In genomic region chrX:13258052-13258444, GRCh38 we compare ENCODE assay signal across 19 cellular contexts.
A peak's percentile ranks its signal among the peaks of the same experiment; 100 is the strongest.
DNase-seq lines count a peak whose midpoint lies in the region; ATAC-seq, FAIRE-seq and TF ChIP-seq lines count a peak whose summit lies in the region.
"Had no signal": no experiment of that assay in that cellular context is flagged by ENCODE, and none has a peak within 500 bp of the region (broad histone marks: within the 10 kb centered on the region; RNA-seq: fewer than 3 reads in every experiment).

No MANE protein-coding gene starts in this region.

- POLR2A ChIA-PET in A549 (lab: Yijun Ruan, JAX): no interaction called here

- H3F3A ChIP-seq in GM23248 (ENCODE audit: insufficient read depth): no peaks in the 10 kb centered on the region

- H3K9ac ChIP-seq in GM23248: no peak overlapping the region

- no peaks in the 10 kb centered on the region for H3K79me2 ChIP-seq in GM23248 (ENCODE audit: insufficient read depth)

- no peak for TF ChIP-seq RAD21 in A549 (conservative IDR thresholded peaks at IDR 0.05 in 1 of 2, IDR thresholded peaks at IDR 0.05 in 1 of 2)

- no peak for TF ChIP-seq EP300 in A549 (IDR thresholded peaks at IDR 0.05)

- FAIRE-seq in A549 (lab: Jason Lieb, UNC): peak; percentile 82
- FAIRE-seq: keratinocyte had no signal

- TF ChIP-seq CTCF in A549 (IDR thresholded peaks at IDR 0.05) (no peak), GM12875 (IDR thresholded peaks at IDR 0.05; ENCODE audit: borderline replicate concordance, insufficient read depth, low read depth, low read length) (peak; percentile 15; the same call in 1 of the 2 replicates)

- ATAC-seq in A549 (no peak), GM21717 (IDR thresholded peaks at IDR 0.05; ENCODE audit: unreplicated experiment) (peak; percentile 26)
- ATAC-seq: activated naive CD4-positive, alpha-beta T cell treated with anti-CD3 and anti-CD28 coated beads, Interleukin-2, amount 50 U/mL, for 72 hours; right cardiac atrium had no signal

- H3K4me3 ChIP-seq in A549: no peak overlapping the region
- peak overlapping the region; percentile 26 for H3K4me3 ChIP-seq in GM12875 (ENCODE audit: low read depth, low read length)
- H3K4me3 ChIP-seq in GM23248: no peak overlapping the region
- H3K4me3 ChIP-seq: ascending aorta, ovary, testis had no signal

- no peaks in the 10 kb centered on the region for H3K36me3 ChIP-seq in GM23248 (ENCODE audit: low read depth)
- H3K36me3 ChIP-seq: ascending aorta, ovary had no signal

- H4K20me1 ChIP-seq in GM23248 (ENCODE audit: insufficient read depth): no peaks in the 10 kb centered on the region

- H3K4me2 ChIP-seq in A549 (no peak overlapping the region), GM23248 (ENCODE audit: unreplicated experiment) (no peak overlapping the region)

- H3K9me3 ChIP-seq in A549 (no peaks in the 10 kb centered on the region; the same call in 2 of the 3 replicates), GM23248 (ENCODE audit: low read depth) (no peaks in the 10 kb centered on the region)
- H3K9me3 ChIP-seq: ascending aorta, ovary, testis had no signal

- H3K27ac ChIP-seq in A549 (peak overlapping the region in 1 of 2 experiments; percentile 28; a peak in 1 of 6 replicates), GM23248 (no peak overlapping the region)
- H3K27ac ChIP-seq: ascending aorta, ovary, testis had no signal

- no peaks in the 10 kb centered on the region for H3K9me2 ChIP-seq in GM23248 (ENCODE audit: insufficient read depth)

- CTCF ChIA-PET in A549 (lab: Yijun Ruan, JAX): no interaction called here

- in situ Hi-C loops in GM23248 (cut with MboI): no loop called here

- DNase-seq in A549 (ENCODE audit: low read depth in 1 of 2, low spot score in 1 of 2) (no peak), M059J (ENCODE audit: low read depth) (peak; percentile 26), NOMO-1 (lab: John Stamatoyannopoulos, UW; ENCODE audit: unreplicated experiment in 2 of 2) (no peak), GM23248 (no peak)
- no peak for DNase-seq in stimulated activated CD4-positive, alpha-beta T cell treated with anti-CD3 and anti-CD28 coated beads, Interleukin-2, amount 100 ng/mL, for 24 hours
- no peak for DNase-seq in stimulated activated CD4-positive, alpha-beta T cell treated with anti-CD3 and anti-CD28 coated beads, Interleukin-4, amount 100 ng/mL, for 24 hours
- DNase-seq: activated CD4-positive, alpha-beta T cell treated with anti-CD3 and anti-CD28 coated beads for 4 hours; C1 segment of cervical spinal cord; Calu3; effector CD4-positive, alpha-beta T cell; NCI-H524 treated with DMSO at 0.1 percent for 48 hours; ovary; right cardiac atrium; testis had no signal

- H3K4me1 ChIP-seq in A549 (peaks cover 6% of the 10 kb centered on the region; the same call in 2 of the 3 replicates), GM23248 (ENCODE audit: insufficient read depth) (no peaks in the 10 kb centered on the region)
- H3K4me1 ChIP-seq: ascending aorta, testis had no signal

- no peak for TF ChIP-seq POLR2A in A549 (IDR thresholded peaks at IDR 0.05; ENCODE audit: low read length)

- no peak overlapping the region for H2AFZ ChIP-seq in GM23248

- 72% methylated on average over 3 of the region's 3 CpGs for WGBS in A549 (ENCODE audit: missing lambda C conversion rate)
- WGBS in GM23248 (ENCODE audit: low coverage in 1 of 2, low lambda C conversion rate in 2 of 2, missing lambda C conversion rate in 2 of 2), 2 experiments: 61 to 77% methylated on average over 3 of the region's 3 CpGs

- no peaks in the 10 kb centered on the region for H3K27me3 ChIP-seq in GM23248 (replicated peaks; ENCODE audit: insufficient read depth)
- H3K27me3 ChIP-seq: ascending aorta, ovary, testis had no signal

TF ChIP-seq in A549, 52 proteins besides CTCF, POLR2A, EP300 and RAD21:
- TF ChIP-seq RCOR1 (IDR thresholded peaks at IDR 0.05; ENCODE audit: low read depth, low read length): no peak
- no peak for TF ChIP-seq HOXB13 (CRISPR knock-in tag; IDR thresholded peaks at IDR 0.05; ENCODE audit: low read depth)
